1 cellular context compared by ENCODE assay signal in the genomic region with DNA sequence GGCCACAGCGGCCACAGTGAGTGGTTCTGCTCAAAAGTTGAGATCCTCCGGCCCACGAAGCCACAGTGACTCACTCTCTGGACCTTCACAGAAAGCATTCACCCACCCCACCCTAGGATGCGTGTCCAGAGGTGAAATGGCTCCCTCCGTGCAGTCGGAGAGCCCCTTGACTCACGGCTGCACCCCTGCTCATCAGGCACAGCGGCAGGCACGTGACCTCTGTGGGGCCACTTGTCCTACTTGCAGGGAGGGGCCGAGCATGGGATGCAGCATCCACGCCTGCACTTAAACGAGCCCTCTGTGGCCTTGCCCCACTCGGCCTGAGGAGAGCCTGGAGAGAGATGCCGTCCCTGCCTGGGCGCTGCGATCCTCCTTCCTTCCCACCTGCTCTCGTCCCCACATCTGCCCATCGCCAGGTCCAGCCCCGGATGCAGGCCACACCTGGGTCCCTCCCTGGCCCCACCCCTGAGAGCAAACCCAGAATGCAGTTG.
TF ChIP-seq lines count a peak whose summit lies in the region.

No MANE protein-coding gene starts in this region.

TF ChIP-seq in SK-N-SH treated with all-trans-retinoic acid at 6 μM for 48 hours, 23 proteins besides CTCF, POLR2A, EP300 and RAD21 (continued from another document):
- TF ChIP-seq, protein P1, sequence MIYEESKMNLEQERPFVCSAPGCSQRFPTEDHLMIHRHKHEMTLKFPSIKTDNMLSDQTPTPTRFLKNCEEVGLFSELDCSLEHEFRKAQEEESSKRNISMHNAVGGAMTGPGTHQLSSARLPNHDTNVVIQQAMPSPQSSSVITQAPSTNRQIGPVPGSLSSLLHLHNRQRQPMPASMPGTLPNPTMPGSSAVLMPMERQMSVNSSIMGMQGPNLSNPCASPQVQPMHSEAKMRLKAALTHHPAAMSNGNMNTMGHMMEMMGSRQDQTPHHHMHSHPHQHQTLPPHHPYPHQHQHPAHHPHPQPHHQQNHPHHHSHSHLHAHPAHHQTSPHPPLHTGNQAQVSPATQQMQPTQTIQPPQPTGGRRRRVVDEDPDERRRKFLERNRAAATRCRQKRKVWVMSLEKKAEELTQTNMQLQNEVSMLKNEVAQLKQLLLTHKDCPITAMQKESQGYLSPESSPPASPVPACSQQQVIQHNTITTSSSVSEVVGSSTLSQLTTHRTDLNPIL (CRISPR knock-in tag; IDR thresholded peaks at IDR 0.05; ENCODE audit: low read depth), result no peak
- TF ChIP-seq ZC3H10 (CRISPR knock-in tag; IDR thresholded peaks at IDR 0.05) (no peak), SNAI2 (CRISPR knock-in tag; IDR thresholded peaks at IDR 0.05) (no peak), OSR1 (CRISPR knock-in tag; IDR thresholded peaks at IDR 0.05) (no peak), ZFP3 (CRISPR knock-in tag; IDR thresholded peaks at IDR 0.05) (no peak), ZNF70 (CRISPR knock-in tag; IDR thresholded peaks at IDR 0.05) (no peak), ARNTL (CRISPR knock-in tag; IDR thresholded peaks at IDR 0.05; ENCODE audit: borderline replicate concordance, low read depth) (no peak), ESRRG (CRISPR knock-in tag; IDR thresholded peaks at IDR 0.05) (no peak), ISL1 (CRISPR knock-in tag; IDR thresholded peaks at IDR 0.05) (no peak), BACH2 (CRISPR knock-in tag; IDR thresholded peaks at IDR 0.05; ENCODE audit: borderline replicate concordance) (no peak), ZNF8 (CRISPR knock-in tag; IDR thresholded peaks at IDR 0.05) (no peak)
- TF ChIP-seq, protein P2, sequence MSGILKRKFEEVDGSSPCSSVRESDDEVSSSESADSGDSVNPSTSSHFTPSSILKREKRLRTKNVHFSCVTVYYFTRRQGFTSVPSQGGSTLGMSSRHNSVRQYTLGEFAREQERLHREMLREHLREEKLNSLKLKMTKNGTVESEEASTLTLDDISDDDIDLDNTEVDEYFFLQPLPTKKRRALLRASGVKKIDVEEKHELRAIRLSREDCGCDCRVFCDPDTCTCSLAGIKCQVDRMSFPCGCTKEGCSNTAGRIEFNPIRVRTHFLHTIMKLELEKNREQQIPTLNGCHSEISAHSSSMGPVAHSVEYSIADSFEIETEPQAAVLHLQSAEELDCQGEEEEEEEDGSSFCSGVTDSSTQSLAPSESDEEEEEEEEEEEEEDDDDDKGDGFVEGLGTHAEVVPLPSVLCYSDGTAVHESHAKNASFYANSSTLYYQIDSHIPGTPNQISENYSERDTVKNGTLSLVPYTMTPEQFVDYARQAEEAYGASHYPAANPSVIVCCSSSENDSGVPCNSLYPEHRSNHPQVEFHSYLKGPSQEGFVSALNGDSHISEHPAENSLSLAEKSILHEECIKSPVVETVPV (CRISPR knock-in tag; IDR thresholded peaks at IDR 0.05), result no peak
- TF ChIP-seq, protein P3, sequence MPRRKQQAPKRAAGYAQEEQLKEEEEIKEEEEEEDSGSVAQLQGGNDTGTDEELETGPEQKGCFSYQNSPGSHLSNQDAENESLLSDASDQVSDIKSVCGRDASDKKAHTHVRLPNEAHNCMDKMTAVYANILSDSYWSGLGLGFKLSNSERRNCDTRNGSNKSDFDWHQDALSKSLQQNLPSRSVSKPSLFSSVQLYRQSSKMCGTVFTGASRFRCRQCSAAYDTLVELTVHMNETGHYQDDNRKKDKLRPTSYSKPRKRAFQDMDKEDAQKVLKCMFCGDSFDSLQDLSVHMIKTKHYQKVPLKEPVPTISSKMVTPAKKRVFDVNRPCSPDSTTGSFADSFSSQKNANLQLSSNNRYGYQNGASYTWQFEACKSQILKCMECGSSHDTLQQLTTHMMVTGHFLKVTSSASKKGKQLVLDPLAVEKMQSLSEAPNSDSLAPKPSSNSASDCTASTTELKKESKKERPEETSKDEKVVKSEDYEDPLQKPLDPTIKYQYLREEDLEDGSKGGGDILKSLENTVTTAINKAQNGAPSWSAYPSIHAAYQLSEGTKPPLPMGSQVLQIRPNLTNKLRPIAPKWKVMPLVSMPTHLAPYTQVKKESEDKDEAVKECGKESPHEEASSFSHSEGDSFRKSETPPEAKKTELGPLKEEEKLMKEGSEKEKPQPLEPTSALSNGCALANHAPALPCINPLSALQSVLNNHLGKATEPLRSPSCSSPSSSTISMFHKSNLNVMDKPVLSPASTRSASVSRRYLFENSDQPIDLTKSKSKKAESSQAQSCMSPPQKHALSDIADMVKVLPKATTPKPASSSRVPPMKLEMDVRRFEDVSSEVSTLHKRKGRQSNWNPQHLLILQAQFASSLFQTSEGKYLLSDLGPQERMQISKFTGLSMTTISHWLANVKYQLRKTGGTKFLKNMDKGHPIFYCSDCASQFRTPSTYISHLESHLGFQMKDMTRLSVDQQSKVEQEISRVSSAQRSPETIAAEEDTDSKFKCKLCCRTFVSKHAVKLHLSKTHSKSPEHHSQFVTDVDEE (CRISPR knock-in tag; IDR thresholded peaks at IDR 0.05), result no peak
